Comparison of ENCODE assay signal across 8 cellular contexts in genomic region chr15:52679232-52680040, GRCh38. TPM values are rescaled to one million over a fixed set of nuclear protein-coding genes. Genes with fewer than 3 reads are reported as not detected.
DNase-seq lines count a peak whose midpoint lies in the region; ATAC-seq, FAIRE-seq and TF ChIP-seq lines count a peak whose summit lies in the region.

Gene ATOSA, minus strand, starts transcription at chr15:52679388. Its CDS starts 1,367 bp downstream, at chr15:52678021.

- H2AFZ ChIP-seq in OCI-LY3 (ENCODE audit: low read depth, low read length): peak within 1 kb of the TSS; percentile 63; the same call in 1 of the 2 replicates

- H3K27me3 ChIP-seq in OCI-LY3 (ENCODE audit: low read depth, low read length): no peaks in the 10 kb centered on the region
- H3K27me3 ChIP-seq in mononuclear cell (ENCODE audit: insufficient read depth, low read length): no peaks in the 10 kb centered on the region

- H3K36me3 ChIP-seq in OCI-LY3 (replicated peaks; ENCODE audit: low read depth, low read length): peaks cover 5% of the 10 kb centered on the region

- TF ChIP-seq CTCF in D721Med (IDR thresholded peaks at IDR 0.05; ENCODE audit: insufficient read depth, missing control alignments) (no peak), OCI-LY3 (IDR thresholded peaks at IDR 0.05; ENCODE audit: low read depth, low read length) (no peak), epithelial cell of esophagus (IDR thresholded peaks at IDR 0.05; ENCODE audit: insufficient read depth, low read depth, low read length, missing control alignments) (no peak)

- H3K27ac ChIP-seq in OCI-LY3 (ENCODE audit: low read length): peak within 1 kb of the TSS; percentile 81

- peak within 1 kb of the TSS; percentile 83 for H3K4me3 ChIP-seq in OCI-LY3 (ENCODE audit: low read length)
- peak within 1 kb of the TSS; percentile 75 for H3K4me3 ChIP-seq in epithelial cell of esophagus (ENCODE audit: low read length)
- H3K4me3 ChIP-seq in mononuclear cell (ENCODE audit: low read length): peak within 1 kb of the TSS; percentile 89

- H3K4me2 ChIP-seq in OCI-LY3 (ENCODE audit: low read length): peak within 1 kb of the TSS; percentile 92

- no peaks in the 10 kb centered on the region for H4K20me1 ChIP-seq in OCI-LY3 (ENCODE audit: insufficient read depth, low read length)

- peak; percentile 63 for ATAC-seq in GM21515 (IDR thresholded peaks at IDR 0.05; ENCODE audit: unreplicated experiment)

- H3K9me3 ChIP-seq in OCI-LY3 (ENCODE audit: insufficient read depth, low read length) (no peaks in the 10 kb centered on the region), mononuclear cell (ENCODE audit: low read depth, low read length) (no peaks in the 10 kb centered on the region)

- DNase-seq in D721Med (ENCODE audit: insufficient read length, low spot score): peak; percentile 37
- peak; percentile 80 for DNase-seq in HuH-7.5 (ENCODE audit: low spot score)
- peak; percentile 81 for DNase-seq in activated T-cell treated with anti-CD3 and anti-CD28 coated beads for 4 hours
- peak; percentile 93 for DNase-seq in epithelial cell of esophagus (ENCODE audit: low read depth)
- DNase-seq in stimulated activated CD8-positive, alpha-beta memory T cell treated with anti-CD3 and anti-CD28 coated beads, Interleukin-4, amount 100 ng/mL, for 1 hour (ENCODE audit: low read depth in 2 of 2, low spot score in 1 of 2): peak; percentile 71 to 83

- no peak for FAIRE-seq in D721Med (lab: Jason Lieb, UNC)

- H3K4me1 ChIP-seq in OCI-LY3 (ENCODE audit: low read length) (peaks cover 54% of the 10 kb centered on the region), mononuclear cell (ENCODE audit: insufficient read depth, low read length) (peaks cover 41% of the 10 kb centered on the region)

- H3K79me2 ChIP-seq in OCI-LY3 (ENCODE audit: low read length): peaks cover 5% of the 10 kb centered on the region

- peak within 1 kb of the TSS; percentile 81 for H3K9ac ChIP-seq in OCI-LY3 (ENCODE audit: low read length)

RNA-seq across cellular contexts. Expression of gene ATOSA, which starts in this region (rescaled TPM):
- total RNA-seq in mononuclear cell: 144 TPM

Comparison
In these comparisons a context has a peak if more than half of its experiments do, and no peak if none do; other contexts are left out.
1. Peak in every context shown above with its lines: DNase-seq, ATAC-seq, H3K4me3 ChIP-seq and H3K27ac ChIP-seq.
2. DNase-seq: peak in every context shown above with its lines; median percentile 93 in epithelial cell of esophagus; 81 in activated T-cell treated with anti-CD3 and anti-CD28 coated beads for 4 hours; 80 in HuH-7.5; 77 in stimulated activated CD8-positive, alpha-beta memory T cell treated with anti-CD3 and anti-CD28 coated beads, Interleukin-4, amount 100 ng/mL, for 1 hour; 37 in D721Med.